Comparison of ENCODE assay signal across 21 cellular contexts in the genomic region with DNA sequence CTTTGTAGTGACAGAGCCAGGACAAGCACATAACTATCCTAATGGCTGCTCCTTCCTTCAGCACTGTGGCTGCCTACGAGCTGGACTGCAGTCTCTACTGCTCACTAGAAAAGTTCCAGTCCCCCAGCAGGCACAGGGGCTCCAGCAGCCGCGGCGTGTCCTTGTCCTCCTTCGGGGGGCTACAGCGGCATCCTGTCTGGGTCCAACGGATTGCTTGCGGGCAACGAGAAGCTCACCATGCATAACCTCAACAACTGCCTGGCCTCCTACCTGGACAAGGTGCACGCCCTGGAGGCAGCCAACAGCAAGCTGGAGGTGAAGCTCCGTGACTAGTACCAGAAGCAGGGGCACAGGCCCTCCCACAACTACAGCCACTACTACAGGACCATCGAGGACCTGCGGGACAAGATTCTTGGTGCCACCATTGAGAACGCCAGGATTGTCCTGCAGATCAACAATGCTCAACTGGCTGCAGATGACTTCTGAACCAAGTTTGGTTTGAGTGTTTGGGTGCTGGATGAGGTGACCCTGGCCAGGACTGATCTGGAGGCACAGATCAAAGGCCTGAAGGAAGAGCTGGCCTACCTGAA.
"Had no signal": no experiment of that assay in that cellular context is flagged by ENCODE, and none has a peak within 500 bp of the region (broad histone marks: within the 10 kb centered on the region; RNA-seq: fewer than 3 reads in every experiment).

No MANE protein-coding gene starts in this region.

- H3K36me3 Mint-ChIP-seq: activated naive CD8-positive, alpha-beta T cell treated with anti-CD3 and anti-CD28 coated beads for 36 hours; naive B cell; type B pancreatic cell had no signal

- DNase-seq: activated CD4-positive, alpha-beta T cell treated with anti-CD3 and anti-CD28 coated beads, Interleukin-2, amount 50 U/mL, for 4 hours; activated naive CD4-positive, alpha-beta T cell; activated naive CD8-positive, alpha-beta T cell treated with anti-CD3 and anti-CD28 coated beads for 36 hours; activated T-cell treated with anti-CD3 and anti-CD28 coated beads for 4 hours; amniotic stem cell; effector CD8-positive, alpha-beta T cell; kidney; mucosa of descending colon; naive B cell; stimulated activated CD4-positive, alpha-beta T cell treated with anti-CD3 and anti-CD28 coated beads, Interleukin-12 subunit alpha, Interleukin-12 subunit beta, amount 100 ng/mL, for 4 hours; stimulated activated CD4-positive, alpha-beta T cell treated with anti-CD3 and anti-CD28 coated beads, Interleukin-1b, Interleukin-23, amount 100 ng/mL, for 48 hours; stimulated activated CD8-positive, alpha-beta memory T cell treated with anti-CD3 and anti-CD28 coated beads, Interleukin-4, amount 100 ng/mL, for 48 hours; stimulated activated naive CD8-positive, alpha-beta T cell treated with anti-CD3 and anti-CD28 coated beads, Interleukin-15, Interleukin-2, amounts not matched to agents 100 U/mL and 50 U/mL, for 24 hours; substantia nigra had no signal

- H3K27ac ChIP-seq: cardiac muscle cell, neutrophil, SK-N-MC had no signal

- H3K27me3 Mint-ChIP-seq: activated naive CD8-positive, alpha-beta T cell treated with anti-CD3 and anti-CD28 coated beads for 36 hours; naive B cell had no signal

- ATAC-seq: mucosa of descending colon; stimulated activated naive CD8-positive, alpha-beta T cell treated with anti-CD3 and anti-CD28 coated beads, Interleukin-15, Interleukin-2, amounts not matched to agents 100 U/mL and 50 U/mL, for 24 hours had no signal

- H3K36me3 ChIP-seq: cardiac muscle cell, neutrophil had no signal

- H3K27ac Mint-ChIP-seq: activated naive CD8-positive, alpha-beta T cell treated with anti-CD3 and anti-CD28 coated beads for 36 hours; activated T-helper 1 cell treated with anti-CD3 and anti-CD28 coated beads, Interleukin-12 subunit alpha, Interleukin-12 subunit beta, Interleukin-2, Interleukin-4 antibody, amounts not matched to agents 30 ng/mL and 10 ng/mL and 1 ng/mL, durations not matched to agents 14 hours and 24 hours and 36 hours had no signal

- H3K4me3 Mint-ChIP-seq: activated naive CD8-positive, alpha-beta T cell treated with anti-CD3 and anti-CD28 coated beads for 36 hours; activated T-helper 1 cell treated with anti-CD3 and anti-CD28 coated beads, Interleukin-12 subunit alpha, Interleukin-12 subunit beta, Interleukin-2, Interleukin-4 antibody, amounts not matched to agents 30 ng/mL and 10 ng/mL and 1 ng/mL, durations not matched to agents 14 hours and 24 hours and 36 hours; dendritic cell treated with granulocyte-macrophage colony-stimulating factor and Interleukin-4, amounts not matched to agents 40 ng/mL and 50 ng/mL, for 4 days; type B pancreatic cell had no signal

- H3K9me3 Mint-ChIP-seq: activated naive CD8-positive, alpha-beta T cell treated with anti-CD3 and anti-CD28 coated beads for 36 hours; activated T-helper 1 cell treated with anti-CD3 and anti-CD28 coated beads, Interleukin-12 subunit alpha, Interleukin-12 subunit beta, Interleukin-2, Interleukin-4 antibody, amounts not matched to agents 30 ng/mL and 10 ng/mL and 1 ng/mL, durations not matched to agents 14 hours and 24 hours and 36 hours; dendritic cell treated with granulocyte-macrophage colony-stimulating factor and Interleukin-4, amounts not matched to agents 40 ng/mL and 50 ng/mL, for 4 days; naive B cell had no signal

- H3K27me3 ChIP-seq: cardiac muscle cell, neutrophil had no signal

- H3K9me3 ChIP-seq: mucosa of descending colon, neutrophil had no signal

- H3K4me3 ChIP-seq: cardiac muscle cell, lung, mucosa of descending colon, SK-N-MC had no signal
